ENCODE assay signal across 14 cellular contexts in genomic region chr7:158277219-158278141, GRCh38.
A peak's percentile ranks its signal among the peaks of the same experiment; 100 is the strongest.
DNase-seq lines count a peak whose midpoint lies in the region; ATAC-seq, FAIRE-seq and TF ChIP-seq lines count a peak whose summit lies in the region.
"Had no signal": no experiment of that assay in that cellular context is flagged by ENCODE, and none has a peak within 500 bp of the region (broad histone marks: within the 10 kb centered on the region; RNA-seq: fewer than 3 reads in every experiment).

No MANE protein-coding gene starts in this region.

- H3K9me3 ChIP-seq in right cardiac atrium (ENCODE audit: control insufficient read depth, low read length) (no peaks in the 10 kb centered on the region), H1 (ENCODE audit: insufficient read depth in 2 of 2, low read depth in 1 of 2, low read length in 1 of 2) (peaks cover 7 to 66% of the 10 kb centered on the region in 2 experiments; a peak in 3 of 4 replicates), osteoblast (ENCODE audit: low read depth, low read length) (no peaks in the 10 kb centered on the region), upper lobe of left lung (no peaks in the 10 kb centered on the region), gastrocnemius medialis (no peaks in the 10 kb centered on the region)
- H3K9me3 ChIP-seq: HAP-1 had no signal

- H3K14ac ChIP-seq in H1 (ENCODE audit: insufficient read length) = no peak overlapping the region

- no peaks in the 10 kb centered on the region for H3K27me3 ChIP-seq in right cardiac atrium (ENCODE audit: control insufficient read depth, insufficient read depth)
- no peaks in the 10 kb centered on the region for H3K27me3 ChIP-seq in H1 (replicated peaks in 1 of 4; ENCODE audit: control insufficient read depth in 3 of 4, extremely low read depth in 1 of 4, insufficient read depth in 3 of 4, low read length in 3 of 4)
- no peaks in the 10 kb centered on the region for H3K27me3 ChIP-seq in osteoblast (ENCODE audit: insufficient read depth, low read length)
- no peaks in the 10 kb centered on the region for H3K27me3 ChIP-seq in upper lobe of left lung
- no peaks in the 10 kb centered on the region for H3K27me3 ChIP-seq in gastrocnemius medialis

- ATAC-seq in Right ventricle myocardium inferior = no peak
- ATAC-seq in right cardiac atrium = no peak
- ATAC-seq in upper lobe of left lung (ENCODE audit: low FRiP score in 2 of 2) = no peak
- ATAC-seq in GM18867 (IDR thresholded peaks at IDR 0.05; ENCODE audit: unreplicated experiment) = no peak
- ATAC-seq in gastrocnemius medialis = no peak
- ATAC-seq: CD8-positive, alpha-beta T cell had no signal

- DNase-seq in Right ventricle myocardium inferior (ENCODE audit: missing footprints) (peak; percentile 53), right cardiac atrium (no peak), H1 (ENCODE audit: low read depth in 1 of 2, low spot score in 2 of 2) (no peak), osteoblast (ENCODE audit: insufficient read length, low spot score, missing footprints) (peak; percentile 67), upper lobe of left lung (peak; percentile 20 to 49), NCI-H69 (lab: John Stamatoyannopoulos, UW) (no peak), gastrocnemius medialis (no peak)
- DNase-seq: CD8-positive, alpha-beta T cell; NCI-H1105 treated with DMSO at 0.1 percent for 48 hours; NCI-H1694 treated with DMSO at 0.1 percent for 48 hours; OCI-M1 had no signal

- WGBS in right cardiac atrium = 76% methylated on average over 29 of the region's 29 CpGs
- 85% methylated on average over 29 of the region's 29 CpGs; no CpG with 5 or more reads in 1 of the 2 experiments for WGBS in H1 (ENCODE audit: extremely low coverage in 1 of 2, insufficient coverage in 1 of 2, insufficient read length in 1 of 2, insufficient replicate concordance in 2 of 2, low coverage in 1 of 2, low lambda C conversion rate in 2 of 2, missing lambda C conversion rate in 1 of 2), 2 experiments
- 81 to 82% methylated on average over 8 to 29 of the region's 29 CpGs for WGBS in upper lobe of left lung, 2 donors

- H3K4ac ChIP-seq in H1 (replicated peaks; ENCODE audit: insufficient read length, low read depth, low read length) = no peak overlapping the region

- H3K23me2 ChIP-seq in H1 (ENCODE audit: low read depth, low read length) = no peaks in the 10 kb centered on the region

- POLR2A ChIA-PET in H1 (lab: Charles Lee; ENCODE audit: partially characterized antibody) = no interaction called here

- TF ChIP-seq RAD21 in H1 (IDR thresholded peaks at IDR 0.05 in 1 of 2, conservative IDR thresholded peaks at IDR 0.05 in 1 of 2; ENCODE audit: low read depth in 2 of 2, low read length in 2 of 2) = no peak

- no peak overlapping the region for H3K18ac ChIP-seq in H1 (ENCODE audit: extremely low read depth, low read length)

- TF ChIP-seq POLR2A in H1 (IDR thresholded peaks at IDR 0.05; ENCODE audit: control extremely low read depth in 1 of 2, low read depth in 2 of 2, low read length in 2 of 2) (no peak), upper lobe of left lung (IDR thresholded peaks at IDR 0.05) (no peak), gastrocnemius medialis (IDR thresholded peaks at IDR 0.05) (no peak)

- H2BK12ac ChIP-seq in H1 (ENCODE audit: low read depth, low read length) = no peak overlapping the region

- peak overlapping the region; percentile 29 for H4K8ac ChIP-seq in H1 (ENCODE audit: extremely low read depth, insufficient read depth, low read length)

- CTCF ChIA-PET in H1 (lab: Charles Lee; ENCODE audit: partially characterized antibody) = interaction anchor here (1.1 kb wide), 1 partner anchor 39 kb away, joined by 3 read pairs; no protein-coding TSS in a partner anchor

- no peak overlapping the region for H2BK15ac ChIP-seq in H1 (ENCODE audit: low read length)

- H3K23ac ChIP-seq in H1 (ENCODE audit: insufficient read length) = no peak overlapping the region

- H3K27ac ChIP-seq in right cardiac atrium (ENCODE audit: low read length) (no peak overlapping the region), H1 (ENCODE audit: low read depth, low read length) (no peak overlapping the region), osteoblast (ENCODE audit: low read depth, low read length) (no peak overlapping the region), upper lobe of left lung (no peak overlapping the region), gastrocnemius medialis (no peak overlapping the region)
- H3K27ac ChIP-seq: HL-60 had no signal

- H4K5ac ChIP-seq in H1 (ENCODE audit: insufficient read length, low read depth, low read length) = no peak overlapping the region

- TF ChIP-seq EP300 in H1 (IDR thresholded peaks at IDR 0.05; ENCODE audit: borderline replicate concordance in 1 of 2, low read depth in 2 of 2, low read length in 2 of 2) (no peak), upper lobe of left lung (IDR thresholded peaks at IDR 0.05) (no peak)

- H3K9ac ChIP-seq in H1 (replicated peaks in 1 of 4; ENCODE audit: extremely low read depth in 1 of 4, low read depth in 3 of 4, low read length in 3 of 4) = no peak overlapping the region

- H3K36me3 ChIP-seq in H1 (ENCODE audit: control insufficient read depth in 2 of 4, insufficient read depth in 4 of 4, low read length in 3 of 4) (no peaks in the 10 kb centered on the region), osteoblast (ENCODE audit: insufficient read depth, low read length) (no peaks in the 10 kb centered on the region), upper lobe of left lung (no peaks in the 10 kb centered on the region), gastrocnemius medialis (no peaks in the 10 kb centered on the region)
- H3K36me3 ChIP-seq: HAP-1 had no signal

- H3K79me1 ChIP-seq in H1 (ENCODE audit: low read depth, low read length) = no peaks in the 10 kb centered on the region

- TF ChIP-seq CTCF in H1 (IDR thresholded peaks at IDR 0.05; ENCODE audit: control extremely low read depth in 1 of 3, insufficient read depth in 1 of 3, low read depth in 1 of 3, low read length in 3 of 3) (no peak), osteoblast (IDR thresholded peaks at IDR 0.05; ENCODE audit: extremely low read depth, low read depth, low read length) (no peak), upper lobe of left lung (IDR thresholded peaks at IDR 0.05) (no peak), gastrocnemius medialis (IDR thresholded peaks at IDR 0.05 in 4 of 5, conservative IDR thresholded peaks at IDR 0.05 in 1 of 5) (no peak)

- no peak overlapping the region for H2BK5ac ChIP-seq in H1 (ENCODE audit: low read depth, low read length)

- no peaks in the 10 kb centered on the region for H3K79me2 ChIP-seq in H1 (ENCODE audit: control insufficient read depth in 1 of 2, insufficient read depth in 2 of 2, low read length in 2 of 2)
- H3K79me2 ChIP-seq in osteoblast (ENCODE audit: insufficient read depth, low read length) = no peaks in the 10 kb centered on the region

- intact Hi-C loops in Right ventricle myocardium inferior (cut with DNase I) (no loop called here), right cardiac atrium (cut with DNase I) (no loop called here), gastrocnemius medialis (cut with DNase I; ENCODE audit: low total_unique reads) (no loop called here)

- H4K91ac ChIP-seq in H1 (replicated peaks; ENCODE audit: insufficient read length, low read length) = no peak overlapping the region

- no peak for FAIRE-seq in H1 (lab: Jason Lieb, UNC)

- H3K4me1 ChIP-seq in right cardiac atrium (ENCODE audit: control insufficient read depth, insufficient read depth, low read length) = no peaks in the 10 kb centered on the region
- peaks cover 0 to 8% (median 0%) of the 10 kb centered on the region in 4 experiments; a peak in 4 of 7 replicates for H3K4me1 ChIP-seq in H1 (replicated peaks in 1 of 4; ENCODE audit: control insufficient read depth in 3 of 4, insufficient read depth in 4 of 4, low read length in 3 of 4)
- H3K4me1 ChIP-seq in osteoblast (ENCODE audit: insufficient read depth, low read length) = no peaks in the 10 kb centered on the region
- no peaks in the 10 kb centered on the region for H3K4me1 ChIP-seq in upper lobe of left lung
- no peaks in the 10 kb centered on the region for H3K4me1 ChIP-seq in gastrocnemius medialis
- H3K4me1 ChIP-seq: HAP-1 had no signal

- no peak overlapping the region for H2BK120ac ChIP-seq in H1 (replicated peaks; ENCODE audit: low read depth, low read length)

- in situ Hi-C loops in gastrocnemius medialis (cut with MboI; ENCODE audit: low sequenced_read_pairs in 4 of 4) = no loop called here

- no peak overlapping the region for H3K4me3 ChIP-seq in right cardiac atrium (ENCODE audit: low read length)
- H3K4me3 ChIP-seq in H1 (ENCODE audit: extremely low read depth in 1 of 4, insufficient read depth in 2 of 4, low read depth in 3 of 4, low read length in 4 of 4) = no peak overlapping the region
- no peak overlapping the region for H3K4me3 ChIP-seq in osteoblast (ENCODE audit: insufficient read depth, low read length)
- no peak overlapping the region for H3K4me3 ChIP-seq in upper lobe of left lung
- no peak overlapping the region for H3K4me3 ChIP-seq in gastrocnemius medialis
- H3K4me3 ChIP-seq: HAP-1 had no signal

- no peaks in the 10 kb centered on the region for H4K20me1 ChIP-seq in H1 (replicated peaks in 1 of 2; ENCODE audit: control insufficient read depth in 1 of 2, insufficient read depth in 2 of 2, low read length in 2 of 2)
- no peaks in the 10 kb centered on the region for H4K20me1 ChIP-seq in osteoblast (ENCODE audit: insufficient read depth, low read length)

- H2AK5ac ChIP-seq in H1 (ENCODE audit: low read depth, low read length) = no peak overlapping the region

- H3K4me2 ChIP-seq in H1 (ENCODE audit: insufficient read depth in 1 of 2, low read depth in 2 of 2, low read length in 2 of 2) (no peak overlapping the region), osteoblast (ENCODE audit: insufficient read depth, low read length) (no peak overlapping the region)

- no peak overlapping the region for H2BK20ac ChIP-seq in H1 (ENCODE audit: low read length)

- no peak overlapping the region for H3K56ac ChIP-seq in H1 (replicated peaks; ENCODE audit: insufficient read length, low read depth, low read length)

- H2AFZ ChIP-seq in H1 (ENCODE audit: low read length) (no peak overlapping the region), osteoblast (ENCODE audit: low read length) (no peak overlapping the region)

TF ChIP-seq in H1, 55 proteins besides CTCF, POLR2A, EP300 and RAD21 (continues in another document):
- TF ChIP-seq TBP (IDR thresholded peaks at IDR 0.05; ENCODE audit: low read depth, low read length) (no peak), POU5F1 (IDR thresholded peaks at IDR 0.05; ENCODE audit: low read depth, low read length) (no peak), KDM4A (IDR thresholded peaks at IDR 0.05; ENCODE audit: low read depth, low read length, severe bottlenecking) (no peak), SP2 (IDR thresholded peaks at IDR 0.05; ENCODE audit: low read length) (no peak), YY1 (IDR thresholded peaks at IDR 0.05; ENCODE audit: low read depth, low read length) (no peak), CHD1 (IDR thresholded peaks at IDR 0.05; ENCODE audit: low read depth, low read length) (no peak), CEBPB (IDR thresholded peaks at IDR 0.05; ENCODE audit: low read depth, low read length) (no peak), TCF12 (IDR thresholded peaks at IDR 0.05; ENCODE audit: low read depth, low read length) (no peak)

Comparison
In these comparisons a context has a peak if more than half of its experiments do, and no peak if none do; other contexts are left out.
1. DNase-seq: peak in Right ventricle myocardium inferior (single experiment), osteoblast (single experiment) and upper lobe of left lung (2 of 2); none in right cardiac atrium (0 of 3), H1 (0 of 2), NCI-H69 (single experiment) and gastrocnemius medialis (0 of 2).